9 cellular contexts compared by ENCODE assay signal in genomic region chr17:72726936-72727335, GRCh38.
DNase-seq lines count a peak whose midpoint lies in the region; ATAC-seq and TF ChIP-seq lines count a peak whose summit lies in the region.
"Had no signal": no experiment of that assay in that cellular context is flagged by ENCODE, and none has a peak within 500 bp of the region (broad histone marks: within the 10 kb centered on the region; RNA-seq: fewer than 3 reads in every experiment).

No MANE protein-coding gene starts in this region.

- POLR2A ChIA-PET in PC-3 (lab: Charles Lee; ENCODE audit: unreplicated experiment), result interaction anchor here (1.1 kb wide), 1 partner anchor 11 kb away, joined by 25 read pairs; no protein-coding TSS in a partner anchor

- no peaks in the 10 kb centered on the region for H3K36me3 Mint-ChIP-seq in chondrocyte (ENCODE audit: low read depth)

- H3K9ac ChIP-seq in PC-3 (ENCODE audit: low read length), result peak overlapping the region; percentile 6; the same call in 1 of the 2 replicates

- TF ChIP-seq CTCF in PC-3 (conservative IDR thresholded peaks at IDR 0.05; ENCODE audit: low read depth, low read length), result 0 out of 2 replicates have a peak, but pooled peaks have one; percentile 21
- TF ChIP-seq CTCF in chondrocyte (IDR thresholded peaks at IDR 0.05), result no peak

- no peaks in the 10 kb centered on the region for H3K27me3 ChIP-seq in PC-3 (ENCODE audit: low read length)

- no peaks in the 10 kb centered on the region for H3F3A ChIP-seq in PC-3 (ENCODE audit: low read length, unreplicated experiment)

- ATAC-seq in GM18870 (IDR thresholded peaks at IDR 0.05; ENCODE audit: unreplicated experiment), result peak; percentile 94
- ATAC-seq in HG03060 (IDR thresholded peaks at IDR 0.05; ENCODE audit: low read depth, unreplicated experiment), result peak; percentile 86
- ATAC-seq in PC-3, result peak; percentile 53

- peak overlapping the region; percentile 4; the same call in 1 of the 2 replicates for H2AFZ ChIP-seq in PC-3 (ENCODE audit: low read length)

- intact Hi-C loops in PC-3 (cut with micrococcal nuclease), result loop anchor here (1.0 to 5.0 kb wide), 5 partner anchors 260 to 645 kb away; no protein-coding TSS in a partner anchor

- H4K20me1 ChIP-seq in PC-3 (ENCODE audit: low read length), result no peaks in the 10 kb centered on the region

- H3K4me1 Mint-ChIP-seq in chondrocyte (ENCODE audit: low read depth), result peaks cover 21% of the 10 kb centered on the region

- no peaks in the 10 kb centered on the region for H3K9me3 Mint-ChIP-seq in chondrocyte (ENCODE audit: low read depth)
- H3K9me3 Mint-ChIP-seq: dendritic cell treated with granulocyte-macrophage colony-stimulating factor and Interleukin-4, amounts not matched to agents 40 ng/mL and 50 ng/mL, for 4 days had no signal

- no TSS peak for BruUV-seq in PC-3 (replicated peaks; lab: Mats Ljungman, UMichigan)

- no peaks in the 10 kb centered on the region for H3K9me2 ChIP-seq in PC-3 (replicated peaks; ENCODE audit: low read length)

- H3K4me3 Mint-ChIP-seq in chondrocyte (ENCODE audit: unreplicated experiment), result peak overlapping the region; percentile 16
- H3K4me3 Mint-ChIP-seq: dendritic cell treated with granulocyte-macrophage colony-stimulating factor and Interleukin-4, amounts not matched to agents 40 ng/mL and 50 ng/mL, for 4 days had no signal

- H3K27ac ChIP-seq in PC-3 (ENCODE audit: low read length), result peak overlapping the region; percentile 35

- peak; percentile 20 for DNase-seq in AG08396 (ENCODE audit: low spot score)
- DNase-seq in PC-3, result peak; percentile 69
- DNase-seq in chondrocyte (ENCODE audit: low spot score), result no peak
- no peak for DNase-seq in mucosa of gallbladder (ENCODE audit: low spot score)
- DNase-seq in OCI-M2 (lab: John Stamatoyannopoulos, UW; ENCODE audit: unreplicated experiment), result no peak
- no peak for DNase-seq in NCI-H2196 (lab: John Stamatoyannopoulos, UW; ENCODE audit: unreplicated experiment)

- peak overlapping the region; percentile 8 for H3K4me2 ChIP-seq in PC-3 (ENCODE audit: low read length)

- no peaks in the 10 kb centered on the region for H3K9me3 ChIP-seq in PC-3 (ENCODE audit: low read length)

- H3K4me1 ChIP-seq in PC-3 (ENCODE audit: insufficient read depth, low read length), result peaks cover 42% of the 10 kb centered on the region

- no peaks in the 10 kb centered on the region for H3K27me3 Mint-ChIP-seq in chondrocyte (ENCODE audit: low read depth)
- H3K27me3 Mint-ChIP-seq: dendritic cell treated with granulocyte-macrophage colony-stimulating factor and Interleukin-4, amounts not matched to agents 40 ng/mL and 50 ng/mL, for 4 days had no signal

- no peak overlapping the region for H3K4me3 ChIP-seq in PC-3 (ENCODE audit: low read length)

- H3K36me3 ChIP-seq in PC-3 (ENCODE audit: low read depth, low read length), result no peaks in the 10 kb centered on the region

- H3K79me2 ChIP-seq in PC-3 (ENCODE audit: low read length), result no peaks in the 10 kb centered on the region

- CTCF ChIA-PET in PC-3 (lab: Charles Lee), result interaction anchor here (0.6 to 5.3 kb wide), 15 partner anchors 9 to 1327 kb away, joined by 3 to 131 read pairs (median 5); partner anchors contain the start of gene COG1

- peak overlapping the region; percentile 34 for H3K27ac Mint-ChIP-seq in chondrocyte (ENCODE audit: unreplicated experiment)
- H3K27ac Mint-ChIP-seq: dendritic cell treated with granulocyte-macrophage colony-stimulating factor and Interleukin-4, amounts not matched to agents 40 ng/mL and 50 ng/mL, for 4 days had no signal

Comparison
In these comparisons a context has a peak if more than half of its experiments do, and no peak if none do; other contexts are left out.
1. DNase-seq: peak in AG08396 (single experiment) and PC-3 (single experiment); none in chondrocyte (single experiment), mucosa of gallbladder (single experiment), OCI-M2 (single experiment) and NCI-H2196 (single experiment).
2. Peak in every context shown above with its lines, with median percentiles within 50 percentile points of each other: ATAC-seq.